In genomic region chr12:49057888-49058287, GRCh38 we compare ENCODE assay signal across 1 cellular context.
TF ChIP-seq lines count a peak whose summit lies in the region.

No MANE protein-coding gene starts in this region.

TF ChIP-seq in GM12878, 131 proteins besides CTCF, POLR2A, EP300 and RAD21:
- TF ChIP-seq IKZF1 (conservative IDR thresholded peaks at IDR 0.05) (peak; percentile 39), YY1 (IDR thresholded peaks at IDR 0.05; ENCODE audit: low read depth, low read length) (peak; percentile 40; the same call in 1 of the 2 replicates), POLR2AphosphoS2 (IDR thresholded peaks at IDR 0.05; ENCODE audit: low read depth, low read length) (no peak), E2F8 (IDR thresholded peaks at IDR 0.05; ENCODE audit: low read depth, partially characterized antibody) (no peak), EED (IDR thresholded peaks at IDR 0.05; ENCODE audit: low read depth) (0 out of 2 replicates have a peak, but pooled peaks have one; percentile 40), SKIL (IDR thresholded peaks at IDR 0.05; ENCODE audit: low read depth, poor library complexity, severe bottlenecking) (no peak), RAD51 (IDR thresholded peaks at IDR 0.05) (no peak), PAX5 (IDR thresholded peaks at IDR 0.05; ENCODE audit: borderline replicate concordance, low read depth, low read length) (no peak), MYB (IDR thresholded peaks at IDR 0.05; ENCODE audit: borderline replicate concordance, low read depth, low read length) (no peak), KDM1A (IDR thresholded peaks at IDR 0.05; ENCODE audit: borderline replicate concordance) (no peak), NFXL1 (IDR thresholded peaks at IDR 0.05; ENCODE audit: borderline replicate concordance) (no peak), PML (IDR thresholded peaks at IDR 0.05; ENCODE audit: low read length) (no peak), MEF2A (IDR thresholded peaks at IDR 0.05; ENCODE audit: insufficient read depth, low read depth, low read length) (no peak), POU2F2 (IDR thresholded peaks at IDR 0.05; ENCODE audit: borderline replicate concordance, low read depth, low read length) (no peak)
